ENCODE assay signal across 1 cellular context in genomic region chr12:107921062-107921461, GRCh38.
TF ChIP-seq lines count a peak whose summit lies in the region.

No MANE protein-coding gene starts in this region.

TF ChIP-seq in GM23338, 12 proteins besides CTCF, POLR2A, EP300 and RAD21 (continued from another document):
- TF ChIP-seq ZNF462 (CRISPR knock-in tag; IDR thresholded peaks at IDR 0.05) = no peak
